ENCODE assay signal across 18 cellular contexts in genomic region chr3:144463916-144464315, GRCh38.
DNase-seq lines count a peak whose midpoint lies in the region; ATAC-seq and TF ChIP-seq lines count a peak whose summit lies in the region.
"Had no signal": no experiment of that assay in that cellular context is flagged by ENCODE, and none has a peak within 500 bp of the region (broad histone marks: within the 10 kb centered on the region; RNA-seq: fewer than 3 reads in every experiment).

No MANE protein-coding gene starts in this region.

- H3K9me2 ChIP-seq in GM23248 (ENCODE audit: insufficient read depth), result no peaks in the 10 kb centered on the region

- no peaks in the 10 kb centered on the region for H3K4me1 Mint-ChIP-seq in MCF 10A (ENCODE audit: insufficient read depth, unreplicated experiment)
- H3K4me1 Mint-ChIP-seq: CD4-positive, CD25-positive, alpha-beta regulatory T cell had no signal

- no peaks in the 10 kb centered on the region for H4K20me1 ChIP-seq in GM23248 (ENCODE audit: insufficient read depth)

- BruUV-seq in MCF 10A (replicated peaks; lab: Mats Ljungman, UMichigan), result no TSS peak

- CTCF ChIA-PET in MCF 10A (lab: Yijun Ruan, JAX), result interaction anchor here (0.8 kb wide), 1 partner anchor 78 kb away, joined by 3 read pairs; no protein-coding TSS in a partner anchor

- intact Hi-C loops in MCF 10A (cut with micrococcal nuclease), result no loop called here
- intact Hi-C loops in breast epithelium (cut with DNase I; ENCODE audit: low total_unique reads), result no loop called here

- no peak overlapping the region for H3K4me2 ChIP-seq in GM23248 (ENCODE audit: unreplicated experiment)

- H3K4me3 Mint-ChIP-seq in MCF 10A (ENCODE audit: unreplicated experiment), result no peak overlapping the region
- H3K4me3 Mint-ChIP-seq: CD4-positive, CD25-positive, alpha-beta regulatory T cell had no signal

- H3K9ac ChIP-seq in GM23248, result no peak overlapping the region

- H3K4me3 ChIP-seq in breast epithelium (no peak overlapping the region), GM23248 (no peak overlapping the region)
- H3K4me3 ChIP-seq: K562, SJCRH30 had no signal

- whole genome bisulfite sequencing in GM23248 (ENCODE audit: low coverage in 1 of 2, low lambda C conversion rate in 2 of 2, missing lambda C conversion rate in 2 of 2), 2 experiments, result 28 to 32% methylated on average over 3 of the region's 3 CpGs

- TF ChIP-seq POLR2A in breast epithelium (IDR thresholded peaks at IDR 0.05), result no peak

- H3K36me3 Mint-ChIP-seq in MCF 10A (ENCODE audit: insufficient read depth, unreplicated experiment), result no peaks in the 10 kb centered on the region
- H3K36me3 Mint-ChIP-seq: CD4-positive, CD25-positive, alpha-beta regulatory T cell had no signal

- no peak for ATAC-seq in GM21423 (IDR thresholded peaks at IDR 0.05; ENCODE audit: unreplicated experiment)
- ATAC-seq: K562 had no signal

- no peak for TF ChIP-seq CTCF in MCF 10A (IDR thresholded peaks at IDR 0.05; ENCODE audit: unreplicated experiment)
- no peak for TF ChIP-seq CTCF in breast epithelium (IDR thresholded peaks at IDR 0.05)

- H3K27me3 Mint-ChIP-seq in MCF 10A (ENCODE audit: insufficient read depth, unreplicated experiment), result no peaks in the 10 kb centered on the region
- H3K27me3 Mint-ChIP-seq: CD4-positive, CD25-positive, alpha-beta regulatory T cell had no signal

- no peaks in the 10 kb centered on the region for H3K9me3 ChIP-seq in breast epithelium
- no peaks in the 10 kb centered on the region for H3K9me3 ChIP-seq in GM23248 (ENCODE audit: low read depth)
- H3K9me3 ChIP-seq: BE2C, Caco-2, SJCRH30 had no signal

- H3K27me3 ChIP-seq in breast epithelium, result no peaks in the 10 kb centered on the region
- H3K27me3 ChIP-seq in GM23248 (replicated peaks; ENCODE audit: insufficient read depth), result no peaks in the 10 kb centered on the region
- H3K27me3 ChIP-seq: BE2C had no signal

- DNase-seq in MCF 10A (ENCODE audit: unreplicated experiment) (no peak), breast epithelium (ENCODE audit: low spot score in 2 of 2) (no peak), NCI-H1694 treated with DMSO at 0.1 percent for 48 hours (lab: John Stamatoyannopoulos, UW) (peak; percentile 76), cerebellar cortex (ENCODE audit: low spot score) (peak; percentile 58), pons (ENCODE audit: low spot score) (peak; percentile 13), GM23248 (no peak), LoVo (ENCODE audit: low spot score) (no peak)
- DNase-seq: BE2C; Caco-2; CD4-positive, CD25-positive, alpha-beta regulatory T cell; MV-4-11; NCI-H1417; NCI-H1930; NCI-H748 treated with DMSO at 0.1 percent for 48 hours; SJCRH30; T-helper 2 cell had no signal

- POLR2A ChIA-PET in MCF 10A (lab: Yijun Ruan, JAX), result no interaction called here

- H3K27ac ChIP-seq in breast epithelium, result no peak overlapping the region
- no peak overlapping the region for H3K27ac ChIP-seq in GM23248
- H3K27ac ChIP-seq: SJCRH30 had no signal

- in situ Hi-C loops in GM23248 (cut with MboI), result no loop called here

- H3K9me3 Mint-ChIP-seq in MCF 10A (ENCODE audit: unreplicated experiment), result no peaks in the 10 kb centered on the region

- H3F3A ChIP-seq in GM23248 (ENCODE audit: insufficient read depth), result no peaks in the 10 kb centered on the region

- no peaks in the 10 kb centered on the region for H3K79me2 ChIP-seq in GM23248 (ENCODE audit: insufficient read depth)

- H3K36me3 ChIP-seq in breast epithelium (no peaks in the 10 kb centered on the region), GM23248 (ENCODE audit: low read depth) (no peaks in the 10 kb centered on the region)
- H3K36me3 ChIP-seq: BE2C, SJCRH30 had no signal

- no peaks in the 10 kb centered on the region for H3K4me1 ChIP-seq in breast epithelium
- H3K4me1 ChIP-seq in GM23248 (ENCODE audit: insufficient read depth), result no peaks in the 10 kb centered on the region
- H3K4me1 ChIP-seq: BE2C, SJCRH30 had no signal

- no peak overlapping the region for H2AFZ ChIP-seq in GM23248

- peak overlapping the region; percentile 12 for H3K27ac Mint-ChIP-seq in MCF 10A (ENCODE audit: low read depth, unreplicated experiment)
- H3K27ac Mint-ChIP-seq: CD4-positive, CD25-positive, alpha-beta regulatory T cell had no signal

Comparison
In these comparisons a context has a peak if more than half of its experiments do, and no peak if none do; other contexts are left out.
1. DNase-seq: peak in NCI-H1694 treated with DMSO at 0.1 percent for 48 hours (single experiment), cerebellar cortex (single experiment) and pons (single experiment); none in MCF 10A (single experiment), breast epithelium (0 of 2), GM23248 (single experiment) and LoVo (single experiment).